ENCODE assay signal across 9 cellular contexts in genomic region chr4:26322349-26322748, GRCh38. TPM values are rescaled to one million over a fixed set of nuclear protein-coding genes. Genes with fewer than 3 reads are reported as not detected.
DNase-seq lines count a peak whose midpoint lies in the region; FAIRE-seq and TF ChIP-seq lines count a peak whose summit lies in the region.
"Had no signal": no experiment of that assay in that cellular context is flagged by ENCODE, and none has a peak within 500 bp of the region (broad histone marks: within the 10 kb centered on the region; RNA-seq: fewer than 3 reads in every experiment).

No MANE protein-coding gene starts in this region.

- POLR2A ChIA-PET in A673 (lab: Charles Lee; ENCODE audit: low non-redundant PET) = no interaction called here

- CTCF ChIA-PET in A673 (lab: Charles Lee) = no interaction called here

- H3K36me3 ChIP-seq in A673 (ENCODE audit: insufficient read depth, low read length, poor library complexity, severe bottlenecking) (no peaks in the 10 kb centered on the region), HUES6 (ENCODE audit: control insufficient read depth, insufficient read depth, low read length) (no peaks in the 10 kb centered on the region), mesodermal cell (ENCODE audit: control insufficient read depth, insufficient read depth, low read length) (no peaks in the 10 kb centered on the region)

- peak overlapping the region; percentile 70 for H3K27ac ChIP-seq in A673 (ENCODE audit: low read depth, low read length, poor library complexity, severe bottlenecking)
- H3K27ac ChIP-seq in HUES6 (ENCODE audit: low read depth, low read length) = no peak overlapping the region
- H3K27ac ChIP-seq in mesodermal cell (ENCODE audit: low read depth, low read length, severe bottlenecking) = no peak overlapping the region

- DNase-seq in A673 (ENCODE audit: low spot score) (no peak), astrocyte of the spinal cord (ENCODE audit: low read depth, low spot score) (no peak), middle frontal gyrus (ENCODE audit: extremely low spot score, low spot score) (no peak), GM19239 (ENCODE audit: insufficient read length, low spot score) (no peak), GM19240 (ENCODE audit: insufficient read length, low spot score) (no peak), KG1 (lab: John Stamatoyannopoulos, UW) (no peak)
- DNase-seq: NCI-H2171 had no signal

- H3K4me3 ChIP-seq in A673 (ENCODE audit: low read depth, low read length, poor library complexity, severe bottlenecking) (peak overlapping the region; percentile 92), HUES6 (ENCODE audit: low read depth, low read length) (peak overlapping the region; percentile 98), astrocyte of the spinal cord (ENCODE audit: low read depth, low read length) (peak overlapping the region; percentile 75), mesodermal cell (ENCODE audit: extremely low read depth, insufficient read depth, low read length, poor library complexity, severe bottlenecking) (peak overlapping the region; percentile 94)

- peak overlapping the region; percentile 93 for H3K9ac ChIP-seq in HUES6 (ENCODE audit: low read length)

- H3K4me1 ChIP-seq in A673 (ENCODE audit: insufficient read depth, low read length, poor library complexity, severe bottlenecking) = peaks cover 16% of the 10 kb centered on the region
- peaks cover 24% of the 10 kb centered on the region for H3K4me1 ChIP-seq in HUES6 (ENCODE audit: control insufficient read depth, insufficient read depth, low read length)
- H3K4me1 ChIP-seq in mesodermal cell (ENCODE audit: control insufficient read depth, insufficient read depth, low read length, poor library complexity, severe bottlenecking) = peaks cover 14% of the 10 kb centered on the region

- TF ChIP-seq CTCF in A673 (conservative IDR thresholded peaks at IDR 0.05; ENCODE audit: low read depth, low read length) (no peak), astrocyte of the spinal cord (IDR thresholded peaks at IDR 0.05; ENCODE audit: low read depth, low read length) (no peak)

- intact Hi-C loops in A673 (cut with micrococcal nuclease; ENCODE audit: unreplicated experiment) = loop anchor here (5.0 to 10.0 kb wide), 2 partner anchors 240 to 692 kb away; no protein-coding TSS in a partner anchor

- no peak for FAIRE-seq in GM19239 (lab: Jason Lieb, UNC)

- 0% methylated on average over 1 of the region's 7 CpGs; no CpG with 5 or more reads in 1 of the 2 experiments for WGBS in mesodermal cell (ENCODE audit: insufficient coverage in 2 of 2), 2 experiments

- H3K9me3 ChIP-seq in A673 (ENCODE audit: low read depth, low read length, poor library complexity, severe bottlenecking) = no peaks in the 10 kb centered on the region
- peaks cover 10% of the 10 kb centered on the region for H3K9me3 ChIP-seq in HUES6 (ENCODE audit: control insufficient read depth, insufficient read depth, low read depth, low read length)
- peaks cover 11% of the 10 kb centered on the region for H3K9me3 ChIP-seq in mesodermal cell (ENCODE audit: control insufficient read depth, low read length)

- in situ Hi-C loops in astrocyte of the spinal cord (cut with HindIII; ENCODE audit: low sequenced_read_pairs) = no loop called here

- TSS peak; percentile 50 for BruUV-seq in A673 (replicated peaks; lab: Mats Ljungman, UMichigan)

- H3K27me3 ChIP-seq in A673 (replicated peaks; ENCODE audit: insufficient read depth, low read depth, low read length, poor library complexity) (no peaks in the 10 kb centered on the region), HUES6 (ENCODE audit: control insufficient read depth, insufficient read depth, low read length) (no peaks in the 10 kb centered on the region)

RNA-seq across cellular contexts. Expression of gene RBPJ, which starts 1.5 kb away (rescaled TPM):
- total RNA-seq in A673 (2021) = 59.8 and 65.3 TPM in 2 replicates
- polyA plus RNA-seq in mesodermal cell (2013, experiment 1 of 2) = 48.3 TPM
- 44.4 TPM for polyA plus RNA-seq in mesodermal cell (2013, experiment 2 of 2)
